In the genomic region with DNA sequence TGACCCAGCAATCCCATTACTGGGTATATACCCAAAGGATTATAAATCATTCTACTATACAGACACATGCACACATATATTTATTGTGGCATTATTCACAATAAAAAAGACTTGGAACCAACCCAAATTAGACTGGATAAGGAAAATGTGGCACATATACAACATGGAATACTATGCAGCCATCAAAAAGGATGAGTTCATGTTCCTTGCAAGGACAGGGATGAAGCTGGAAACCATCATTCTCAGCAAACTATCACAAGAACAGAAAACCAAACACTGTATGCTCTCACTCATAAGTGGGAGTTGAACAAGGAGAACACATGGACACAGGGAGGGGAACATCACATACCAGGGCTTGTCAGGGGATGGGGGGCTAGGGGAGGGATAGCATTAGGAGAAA, we compare ENCODE assay signal across 6 cellular contexts. TPM values are rescaled to one million over a fixed set of nuclear protein-coding genes. Genes with fewer than 3 reads are reported as not detected.
"Had no signal": no experiment of that assay in that cellular context is flagged by ENCODE, and none has a peak within 500 bp of the region (broad histone marks: within the 10 kb centered on the region; RNA-seq: fewer than 3 reads in every experiment).

No MANE protein-coding gene starts in this region.

RNA-seq across cellular contexts. Expression of gene DSPP, which starts 34.0 kb away (rescaled TPM):
- total RNA-seq: LHCN-M2, Peyer's patch, Right ventricle myocardium superior, SJSA1 had no signal
- polyA plus RNA-seq: SK-N-SH had no signal

RNA-seq across cellular contexts. Expression of gene SPARCL1, which starts 45.2 kb away (rescaled TPM):
- total RNA-seq: LHCN-M2, PC-3, SJSA1 had no signal
- polyA plus RNA-seq: SK-N-SH had no signal
